8 cellular contexts compared by ENCODE assay signal in the genomic region with DNA sequence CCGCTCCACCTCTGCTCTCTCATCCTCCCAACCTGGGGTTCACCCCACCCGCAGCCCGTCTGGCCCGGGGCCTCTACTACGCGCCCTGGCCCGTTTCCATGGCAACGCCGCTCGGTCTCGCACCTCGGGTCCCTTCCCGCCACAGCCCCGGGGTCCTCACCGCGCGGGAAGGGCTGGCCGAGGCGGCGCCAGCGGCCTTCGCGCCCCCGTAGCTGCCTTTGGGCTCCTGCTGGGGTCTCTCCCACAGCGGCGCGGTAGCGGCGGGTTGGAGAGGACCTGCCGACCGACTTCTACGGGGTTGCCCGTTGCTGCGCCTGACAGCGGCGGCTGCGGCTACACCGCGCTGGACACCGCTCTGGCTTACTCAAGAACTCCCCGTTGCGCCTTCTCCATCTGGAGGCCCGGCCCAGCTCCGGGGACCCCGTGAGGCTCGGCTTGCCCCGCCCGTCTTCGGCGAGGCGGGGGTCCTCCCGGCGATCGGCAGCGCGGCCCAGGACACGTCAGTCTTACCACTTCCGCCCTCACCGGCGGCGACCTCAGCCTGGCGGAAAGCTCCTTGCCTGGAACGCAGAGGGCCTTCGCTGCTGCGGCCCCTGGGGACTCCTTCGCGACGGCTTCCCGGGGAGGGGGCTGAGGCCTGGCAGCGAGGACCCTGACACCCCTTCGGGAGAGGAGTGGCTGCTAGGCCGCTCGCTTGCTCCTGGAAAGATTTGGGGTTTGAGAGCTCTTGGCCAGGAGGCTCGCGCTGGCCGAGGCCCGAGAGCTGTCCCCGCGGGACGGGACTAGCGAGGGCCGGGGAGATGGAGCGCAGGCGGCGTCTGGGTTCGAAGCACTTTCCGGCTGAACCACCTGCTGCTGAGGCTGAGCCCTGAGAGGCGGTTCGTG. TPM values are rescaled to one million over a fixed set of nuclear protein-coding genes. Genes with fewer than 3 reads are reported as not detected.
DNase-seq lines count a peak whose midpoint lies in the region; ATAC-seq and TF ChIP-seq lines count a peak whose summit lies in the region.

A gene with protein sequence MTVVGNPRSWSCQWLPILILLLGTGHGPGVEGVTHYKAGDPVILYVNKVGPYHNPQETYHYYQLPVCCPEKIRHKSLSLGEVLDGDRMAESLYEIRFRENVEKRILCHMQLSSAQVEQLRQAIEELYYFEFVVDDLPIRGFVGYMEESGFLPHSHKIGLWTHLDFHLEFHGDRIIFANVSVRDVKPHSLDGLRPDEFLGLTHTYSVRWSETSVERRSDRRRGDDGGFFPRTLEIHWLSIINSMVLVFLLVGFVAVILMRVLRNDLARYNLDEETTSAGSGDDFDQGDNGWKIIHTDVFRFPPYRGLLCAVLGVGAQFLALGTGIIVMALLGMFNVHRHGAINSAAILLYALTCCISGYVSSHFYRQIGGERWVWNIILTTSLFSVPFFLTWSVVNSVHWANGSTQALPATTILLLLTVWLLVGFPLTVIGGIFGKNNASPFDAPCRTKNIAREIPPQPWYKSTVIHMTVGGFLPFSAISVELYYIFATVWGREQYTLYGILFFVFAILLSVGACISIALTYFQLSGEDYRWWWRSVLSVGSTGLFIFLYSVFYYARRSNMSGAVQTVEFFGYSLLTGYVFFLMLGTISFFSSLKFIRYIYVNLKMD (minus strand): TSS at position 256 of the 885 bp plus-strand sequence. CDS start 422 bp downstream, outside the sequence.

- no peaks in the 10 kb centered on the region for H3K9me3 ChIP-seq in KOPT-K1 (ENCODE audit: insufficient read depth, low read length, poor library complexity, severe bottlenecking)

- peaks cover 44% of the 10 kb centered on the region for H3K36me3 ChIP-seq in KOPT-K1 (ENCODE audit: insufficient read depth, low read length)

- intact Hi-C loops in activated T-helper 2 cell treated with anti-CD3 and anti-CD28 coated beads, Interferon-gamma antibody, Interleukin-2, Interleukin-4, amounts not matched to agents 10 μg/mL and 5 μg/mL and 100 μg/mL, durations not matched to agents 14 hours and 24 hours and 36 hours (cut with micrococcal nuclease): loop anchor here (1.0 to 2.0 kb wide), 3 partner anchors 18 to 47 kb away; a partner anchor contains a TSS

- DNase-seq in Daoy (ENCODE audit: low read depth) (peak; percentile 95), RPMI8226 (peak; percentile 83), fibroblast of pulmonary artery (ENCODE audit: low read depth) (peak; percentile 87), nephron progenitor cell (peak; percentile 82)
- DNase-seq in activated T-helper 2 cell treated with anti-CD3 and anti-CD28 coated beads, Interferon-gamma antibody, Interleukin-2, Interleukin-4, amounts not matched to agents 10 μg/mL and 5 μg/mL and 100 μg/mL, durations not matched to agents 14 hours and 24 hours and 36 hours (ENCODE audit: low spot score): peak; percentile 84

- peaks cover 38% of the 10 kb centered on the region for H3K4me1 Mint-ChIP-seq in activated T-helper 2 cell treated with anti-CD3 and anti-CD28 coated beads, Interferon-gamma antibody, Interleukin-2, Interleukin-4, amounts not matched to agents 10 μg/mL and 5 μg/mL and 100 μg/mL, durations not matched to agents 14 hours and 24 hours and 36 hours (ENCODE audit: low read depth)
- H3K4me1 Mint-ChIP-seq in nephron progenitor cell: peaks cover 48% of the 10 kb centered on the region
- H3K4me1 Mint-ChIP-seq in stimulated activated naive CD8-positive, alpha-beta T cell treated with anti-CD3 and anti-CD28 coated beads, Interleukin-15, Interleukin-2, amounts not matched to agents 100 ng/mL and 50 ng/mL, for 24 hours (ENCODE audit: low read depth): peaks cover 63% of the 10 kb centered on the region

- peaks cover 49% of the 10 kb centered on the region for H3K36me3 Mint-ChIP-seq in activated T-helper 2 cell treated with anti-CD3 and anti-CD28 coated beads, Interferon-gamma antibody, Interleukin-2, Interleukin-4, amounts not matched to agents 10 μg/mL and 5 μg/mL and 100 μg/mL, durations not matched to agents 14 hours and 24 hours and 36 hours (ENCODE audit: low read depth)
- peaks cover 56% of the 10 kb centered on the region for H3K36me3 Mint-ChIP-seq in nephron progenitor cell (ENCODE audit: low read depth)
- peaks cover 42% of the 10 kb centered on the region for H3K36me3 Mint-ChIP-seq in stimulated activated naive CD8-positive, alpha-beta T cell treated with anti-CD3 and anti-CD28 coated beads, Interleukin-15, Interleukin-2, amounts not matched to agents 100 ng/mL and 50 ng/mL, for 24 hours (ENCODE audit: low read depth)

- peak within 1 kb of the TSS; percentile 88 for H3K4me3 ChIP-seq in fibroblast of pulmonary artery (replicated peaks; ENCODE audit: low read depth, low read length)

- no peaks in the 10 kb centered on the region for H3K27me3 Mint-ChIP-seq in activated T-helper 2 cell treated with anti-CD3 and anti-CD28 coated beads, Interferon-gamma antibody, Interleukin-2, Interleukin-4, amounts not matched to agents 10 μg/mL and 5 μg/mL and 100 μg/mL, durations not matched to agents 14 hours and 24 hours and 36 hours (ENCODE audit: low read depth)
- H3K27me3 Mint-ChIP-seq in nephron progenitor cell (ENCODE audit: low read depth, poor library complexity): no peaks in the 10 kb centered on the region
- no peaks in the 10 kb centered on the region for H3K27me3 Mint-ChIP-seq in stimulated activated naive CD8-positive, alpha-beta T cell treated with anti-CD3 and anti-CD28 coated beads, Interleukin-15, Interleukin-2, amounts not matched to agents 100 ng/mL and 50 ng/mL, for 24 hours

- peak within 1 kb of the TSS; percentile 98 for H3K4me3 Mint-ChIP-seq in activated T-helper 2 cell treated with anti-CD3 and anti-CD28 coated beads, Interferon-gamma antibody, Interleukin-2, Interleukin-4, amounts not matched to agents 10 μg/mL and 5 μg/mL and 100 μg/mL, durations not matched to agents 14 hours and 24 hours and 36 hours (ENCODE audit: low read depth)
- H3K4me3 Mint-ChIP-seq in nephron progenitor cell: peak within 1 kb of the TSS; percentile 94
- H3K4me3 Mint-ChIP-seq in stimulated activated naive CD8-positive, alpha-beta T cell treated with anti-CD3 and anti-CD28 coated beads, Interleukin-15, Interleukin-2, amounts not matched to agents 100 ng/mL and 50 ng/mL, for 24 hours: peak within 1 kb of the TSS; percentile 88

- H3K9me3 Mint-ChIP-seq in activated T-helper 2 cell treated with anti-CD3 and anti-CD28 coated beads, Interferon-gamma antibody, Interleukin-2, Interleukin-4, amounts not matched to agents 10 μg/mL and 5 μg/mL and 100 μg/mL, durations not matched to agents 14 hours and 24 hours and 36 hours: no peaks in the 10 kb centered on the region
- H3K9me3 Mint-ChIP-seq in nephron progenitor cell: peaks cover 7% of the 10 kb centered on the region
- H3K9me3 Mint-ChIP-seq in stimulated activated naive CD8-positive, alpha-beta T cell treated with anti-CD3 and anti-CD28 coated beads, Interleukin-15, Interleukin-2, amounts not matched to agents 100 ng/mL and 50 ng/mL, for 24 hours: no peaks in the 10 kb centered on the region

- H3K27ac Mint-ChIP-seq in activated T-helper 2 cell treated with anti-CD3 and anti-CD28 coated beads, Interferon-gamma antibody, Interleukin-2, Interleukin-4, amounts not matched to agents 10 μg/mL and 5 μg/mL and 100 μg/mL, durations not matched to agents 14 hours and 24 hours and 36 hours: peak within 1 kb of the TSS; percentile 97
- peak within 1 kb of the TSS; percentile 98 for H3K27ac Mint-ChIP-seq in nephron progenitor cell
- H3K27ac Mint-ChIP-seq in stimulated activated naive CD8-positive, alpha-beta T cell treated with anti-CD3 and anti-CD28 coated beads, Interleukin-15, Interleukin-2, amounts not matched to agents 100 ng/mL and 50 ng/mL, for 24 hours: peak within 1 kb of the TSS; percentile 89

- peak within 1 kb of the TSS; percentile 98 for H3K27ac ChIP-seq in KOPT-K1 (ENCODE audit: low read depth, low read length, poor library complexity, severe bottlenecking)

- peak; percentile 74 for ATAC-seq in GM21825 (IDR thresholded peaks at IDR 0.05; ENCODE audit: unreplicated experiment)

- no peak for TF ChIP-seq CTCF in fibroblast of pulmonary artery (IDR thresholded peaks at IDR 0.05; ENCODE audit: low read length, missing control alignments)
- TF ChIP-seq CTCF in nephron progenitor cell (IDR thresholded peaks at IDR 0.05): no peak

RNA-seq across cellular contexts. Expression of the gene that starts here (rescaled TPM):
- 91.9 and 98.7 TPM in 2 replicates for total RNA-seq in Daoy (2014; rRNA removed; shearing (Covaris generic))
- 27.8 and 30.8 TPM in 2 replicates for total RNA-seq in activated T-helper 2 cell treated with anti-CD3 and anti-CD28 coated beads, Interferon-gamma antibody, Interleukin-2, Interleukin-4, amounts not matched to agents 10 μg/mL and 5 μg/mL and 100 μg/mL, durations not matched to agents 14 hours and 24 hours and 36 hours

Comparison
In these comparisons a context has a peak if more than half of its experiments do, and no peak if none do; other contexts are left out.
1. Peak in every context shown above with its lines: DNase-seq, ATAC-seq, H3K4me3 ChIP-seq and H3K27ac ChIP-seq.